Comparison of ENCODE assay signal across 12 cellular contexts in the genomic region with DNA sequence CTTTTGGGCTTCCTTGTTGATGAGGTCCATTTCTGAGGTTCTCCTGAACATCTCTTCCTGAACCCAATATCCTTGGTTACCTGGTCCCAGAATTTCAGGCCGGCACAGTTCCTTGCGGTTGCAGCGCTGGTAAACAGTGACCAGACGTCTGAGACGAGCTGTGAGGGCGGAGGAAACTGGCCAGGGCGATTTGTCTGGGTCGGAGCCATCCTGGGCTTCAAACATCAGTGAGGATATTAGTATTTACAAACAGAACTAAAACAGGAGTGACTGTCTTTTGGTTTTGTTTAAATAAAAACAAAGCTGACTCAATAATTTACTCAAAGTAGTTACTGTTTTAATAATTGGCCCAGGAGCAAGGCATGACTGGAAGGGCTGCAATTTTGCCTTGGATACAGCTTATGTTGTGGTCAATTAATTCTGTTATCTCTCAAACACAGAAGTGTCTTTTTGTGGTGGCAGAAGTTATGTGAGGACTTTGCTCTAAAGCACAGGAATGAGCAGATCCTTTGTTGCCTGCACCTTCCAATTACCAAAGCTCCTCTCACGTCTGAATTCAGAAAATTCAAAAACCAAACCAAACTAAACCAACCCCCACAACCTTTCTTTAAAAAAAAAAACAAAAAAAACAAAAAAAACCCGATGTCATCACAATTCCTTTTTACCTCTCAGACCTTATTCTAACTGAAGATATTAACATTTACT. TPM values are rescaled to one million over a fixed set of nuclear protein-coding genes. Genes with fewer than 3 reads are reported as not detected.
A peak's percentile ranks its signal among the peaks of the same experiment; 100 is the strongest.
DNase-seq lines count a peak whose midpoint lies in the region; ATAC-seq and TF ChIP-seq lines count a peak whose summit lies in the region.
"Had no signal": no experiment of that assay in that cellular context is flagged by ENCODE, and none has a peak within 500 bp of the region (broad histone marks: within the 10 kb centered on the region; RNA-seq: fewer than 3 reads in every experiment).

No MANE protein-coding gene starts in this region.

- H3K27ac ChIP-seq in fibroblast of lung (ENCODE audit: insufficient read depth, low read length) = no peak overlapping the region
- no peak overlapping the region for H3K27ac ChIP-seq in neuronal stem cell (replicated peaks; ENCODE audit: low read length)
- H3K27ac ChIP-seq: foreskin keratinocyte, thoracic aorta had no signal

- no peaks in the 10 kb centered on the region for H3K4me1 ChIP-seq in fibroblast of lung (ENCODE audit: control insufficient read depth, extremely low read depth, insufficient read depth, low read length)
- H3K4me1 ChIP-seq in neuronal stem cell (ENCODE audit: control insufficient read depth in 2 of 2, insufficient read depth in 1 of 2, low read depth in 1 of 2, low read length in 2 of 2) = peaks cover 0 to 2% of the 10 kb centered on the region in 2 donors

- no peak overlapping the region for H3K18ac ChIP-seq in neuronal stem cell (ENCODE audit: low read length)

- no peak overlapping the region for H3K14ac ChIP-seq in neuronal stem cell (ENCODE audit: low read length)

- H3K23ac ChIP-seq in neuronal stem cell (ENCODE audit: low read depth, low read length, poor library complexity) = no peak overlapping the region

- no peak overlapping the region for H2AK5ac ChIP-seq in neuronal stem cell (ENCODE audit: low read depth, low read length)

- no peak overlapping the region for H4K91ac ChIP-seq in neuronal stem cell (ENCODE audit: low read depth, low read length, poor library complexity)

- no peak overlapping the region for H2BK5ac ChIP-seq in neuronal stem cell (ENCODE audit: low read length)

- H3K4ac ChIP-seq in neuronal stem cell (ENCODE audit: low read length) = no peak overlapping the region

- H3K4me3 ChIP-seq in fibroblast of lung (replicated peaks in 1 of 4; ENCODE audit: control extremely low read depth in 1 of 4, insufficient read depth in 1 of 4, low read depth in 3 of 4, low read length in 4 of 4) = no peak overlapping the region
- H3K4me3 ChIP-seq in retinal pigment epithelial cell (ENCODE audit: low read length) = no peak overlapping the region
- H3K4me3 ChIP-seq in neuronal stem cell (ENCODE audit: low read length in 2 of 2) = no peak overlapping the region
- H3K4me3 ChIP-seq: thoracic aorta had no signal

- H2BK120ac ChIP-seq in neuronal stem cell (ENCODE audit: low read depth, low read length) = no peak overlapping the region

- H2BK12ac ChIP-seq in neuronal stem cell (ENCODE audit: low read length) = no peak overlapping the region

- H3K4me2 ChIP-seq in fibroblast of lung (ENCODE audit: extremely low read depth, insufficient read depth, low read length) (no peak overlapping the region), neuronal stem cell (ENCODE audit: insufficient read depth, low read length, poor library complexity, severe bottlenecking) (no peak overlapping the region)

- H2BK15ac ChIP-seq in neuronal stem cell (ENCODE audit: low read length) = no peak overlapping the region

- H2AFZ ChIP-seq in fibroblast of lung (ENCODE audit: low read length) = no peak overlapping the region
- no peak overlapping the region for H2AFZ ChIP-seq in neuronal stem cell (ENCODE audit: low read length)

- no peaks in the 10 kb centered on the region for H4K20me1 ChIP-seq in fibroblast of lung (ENCODE audit: control insufficient read depth, extremely low read depth, insufficient read depth, low read length)

- H4K8ac ChIP-seq in neuronal stem cell (ENCODE audit: low read depth, low read length) = no peak overlapping the region

- DNase-seq in EH (ENCODE audit: low read depth) (peak; percentile 70), OCI-M2 (lab: John Stamatoyannopoulos, UW; ENCODE audit: unreplicated experiment) (peak; percentile 45), fibroblast of lung (ENCODE audit: low read depth in 2 of 2) (peak; percentile 19 to 83), retinal pigment epithelial cell (ENCODE audit: low read depth) (peak; percentile 26), DMS79 treated with DMSO at 0.1 percent for 48 hours (lab: John Stamatoyannopoulos, UW) (no peak), neuronal stem cell (ENCODE audit: low spot score) (no peak)
- DNase-seq: activated CD4-positive, CD25-positive, alpha-beta regulatory T cell; activated naive CD4-positive, alpha-beta T cell treated with anti-CD3 and anti-CD28 coated beads, Interleukin-2, amount 10 ng/mL, durations not matched to agents 7 days and 5 days; effector CD4-positive, alpha-beta T cell; foreskin keratinocyte had no signal

- no peaks in the 10 kb centered on the region for H3K9me3 ChIP-seq in fibroblast of lung (ENCODE audit: control insufficient read depth, insufficient read depth, low read depth, low read length)
- no peaks in the 10 kb centered on the region for H3K9me3 ChIP-seq in neuronal stem cell (replicated peaks in 1 of 2; ENCODE audit: control insufficient read depth in 2 of 2, insufficient read depth in 1 of 2, low read depth in 1 of 2, low read length in 2 of 2)
- H3K9me3 ChIP-seq: thoracic aorta had no signal

- ATAC-seq in SK-N-SH treated with all-trans-retinoic acid at 6 μM for 48 hours = no peak
- ATAC-seq: foreskin keratinocyte had no signal

- TF ChIP-seq CTCF in fibroblast of lung (conservative IDR thresholded peaks at IDR 0.05 in 1 of 2, IDR thresholded peaks at IDR 0.05 in 1 of 2; ENCODE audit: low read depth in 1 of 2, low read length in 2 of 2) = no peak
- TF ChIP-seq CTCF in retinal pigment epithelial cell (conservative IDR thresholded peaks at IDR 0.05; ENCODE audit: low read depth, low read length) = no peak

- H3K36me3 ChIP-seq in fibroblast of lung (ENCODE audit: control insufficient read depth, insufficient read depth, low read length) = peaks cover 4% of the 10 kb centered on the region
- peaks cover 35 to 91% of the 10 kb centered on the region in 2 donors for H3K36me3 ChIP-seq in neuronal stem cell (replicated peaks in 1 of 2; ENCODE audit: control insufficient read depth in 2 of 2, insufficient read depth in 2 of 2, low read length in 2 of 2)

- H3K9ac ChIP-seq in fibroblast of lung (ENCODE audit: insufficient read depth, low read length) (no peak overlapping the region), neuronal stem cell (ENCODE audit: low read depth, low read length, poor library complexity) (no peak overlapping the region)

- no peaks in the 10 kb centered on the region for H3K79me1 ChIP-seq in neuronal stem cell (ENCODE audit: low read depth, low read length)

- no peaks in the 10 kb centered on the region for H3K27me3 ChIP-seq in fibroblast of lung (ENCODE audit: control insufficient read depth, insufficient read depth, low read length)
- H3K27me3 ChIP-seq in neuronal stem cell (ENCODE audit: control insufficient read depth in 3 of 3, insufficient read depth in 3 of 3, low read depth in 1 of 3, low read length in 3 of 3) = no peaks in the 10 kb centered on the region
- H3K27me3 ChIP-seq: foreskin keratinocyte had no signal

- WGBS in neuronal stem cell (ENCODE audit: extremely low coverage in 2 of 2, insufficient read length in 2 of 2, insufficient replicate concordance in 1 of 2), 2 donors = 100% methylated on average over 1 to 2 of the region's 10 CpGs

- no peaks in the 10 kb centered on the region for H3K79me2 ChIP-seq in fibroblast of lung (ENCODE audit: control insufficient read depth, insufficient read depth, low read length)

TF ChIP-seq in SK-N-SH treated with all-trans-retinoic acid at 6 μM for 48 hours, 23 proteins besides CTCF, POLR2A, EP300 and RAD21 (continues in another document):
- no peak for TF ChIP-seq ZFP3 (CRISPR knock-in tag; IDR thresholded peaks at IDR 0.05)
- no peak for TF ChIP-seq ISL1 (CRISPR knock-in tag; IDR thresholded peaks at IDR 0.05)
- TF ChIP-seq RARB (CRISPR knock-in tag; IDR thresholded peaks at IDR 0.05) = no peak
- TF ChIP-seq TOX (CRISPR knock-in tag; IDR thresholded peaks at IDR 0.05; ENCODE audit: borderline replicate concordance) = no peak
- TF ChIP-seq GLIS3 (CRISPR knock-in tag; IDR thresholded peaks at IDR 0.05) = no peak
- no peak for TF ChIP-seq BACH2 (CRISPR knock-in tag; IDR thresholded peaks at IDR 0.05; ENCODE audit: borderline replicate concordance)
- no peak for TF ChIP-seq PPARA (CRISPR knock-in tag; IDR thresholded peaks at IDR 0.05; ENCODE audit: borderline replicate concordance)
- no peak for TF ChIP-seq ZNF8 (CRISPR knock-in tag; IDR thresholded peaks at IDR 0.05)
- TF ChIP-seq SNAI2 (CRISPR knock-in tag; IDR thresholded peaks at IDR 0.05) = no peak
- no peak for TF ChIP-seq CSDC2 (CRISPR knock-in tag; IDR thresholded peaks at IDR 0.05)
- no peak for TF ChIP-seq TCF4 (CRISPR knock-in tag; IDR thresholded peaks at IDR 0.05; ENCODE audit: borderline replicate concordance)
- TF ChIP-seq ARNTL (CRISPR knock-in tag; IDR thresholded peaks at IDR 0.05; ENCODE audit: borderline replicate concordance, low read depth) = no peak
- TF ChIP-seq, protein P1, sequence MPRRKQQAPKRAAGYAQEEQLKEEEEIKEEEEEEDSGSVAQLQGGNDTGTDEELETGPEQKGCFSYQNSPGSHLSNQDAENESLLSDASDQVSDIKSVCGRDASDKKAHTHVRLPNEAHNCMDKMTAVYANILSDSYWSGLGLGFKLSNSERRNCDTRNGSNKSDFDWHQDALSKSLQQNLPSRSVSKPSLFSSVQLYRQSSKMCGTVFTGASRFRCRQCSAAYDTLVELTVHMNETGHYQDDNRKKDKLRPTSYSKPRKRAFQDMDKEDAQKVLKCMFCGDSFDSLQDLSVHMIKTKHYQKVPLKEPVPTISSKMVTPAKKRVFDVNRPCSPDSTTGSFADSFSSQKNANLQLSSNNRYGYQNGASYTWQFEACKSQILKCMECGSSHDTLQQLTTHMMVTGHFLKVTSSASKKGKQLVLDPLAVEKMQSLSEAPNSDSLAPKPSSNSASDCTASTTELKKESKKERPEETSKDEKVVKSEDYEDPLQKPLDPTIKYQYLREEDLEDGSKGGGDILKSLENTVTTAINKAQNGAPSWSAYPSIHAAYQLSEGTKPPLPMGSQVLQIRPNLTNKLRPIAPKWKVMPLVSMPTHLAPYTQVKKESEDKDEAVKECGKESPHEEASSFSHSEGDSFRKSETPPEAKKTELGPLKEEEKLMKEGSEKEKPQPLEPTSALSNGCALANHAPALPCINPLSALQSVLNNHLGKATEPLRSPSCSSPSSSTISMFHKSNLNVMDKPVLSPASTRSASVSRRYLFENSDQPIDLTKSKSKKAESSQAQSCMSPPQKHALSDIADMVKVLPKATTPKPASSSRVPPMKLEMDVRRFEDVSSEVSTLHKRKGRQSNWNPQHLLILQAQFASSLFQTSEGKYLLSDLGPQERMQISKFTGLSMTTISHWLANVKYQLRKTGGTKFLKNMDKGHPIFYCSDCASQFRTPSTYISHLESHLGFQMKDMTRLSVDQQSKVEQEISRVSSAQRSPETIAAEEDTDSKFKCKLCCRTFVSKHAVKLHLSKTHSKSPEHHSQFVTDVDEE (CRISPR knock-in tag; IDR thresholded peaks at IDR 0.05) = no peak
- no peak for TF ChIP-seq ZFP30 (CRISPR knock-in tag; IDR thresholded peaks at IDR 0.05)
- no peak for TF ChIP-seq ZNF565 (CRISPR knock-in tag; conservative IDR thresholded peaks at IDR 0.05; ENCODE audit: low read depth)

RNA-seq across cellular contexts. Expression of a gene that starts 58.7 kb away (rescaled TPM):
- total RNA-seq in fibroblast of lung = 0.17 TPM in 1 of 2 replicates, not detected in the other
- polyA plus RNA-seq in fibroblast of lung = 0.05 and 0.06 TPM in 2 replicates
- 0.06 and 0.10 TPM in 2 replicates for polyA plus RNA-seq in fibroblast of lung (2012)
- polyA minus RNA-seq in fibroblast of lung (ENCODE audit: low replicate concordance) = not detected in 2 replicates
- 5.3 TPM for polyA plus RNA-seq in neuronal stem cell (2013, experiment 1 of 2)
- 5.2 TPM for polyA plus RNA-seq in neuronal stem cell (2013, experiment 2 of 2)

Comparison
In these comparisons a context has a peak if more than half of its experiments do, and no peak if none do; other contexts are left out.
1. DNase-seq: peak in EH (single experiment), OCI-M2 (single experiment), fibroblast of lung (2 of 2) and retinal pigment epithelial cell (single experiment); none in DMS79 treated with DMSO at 0.1 percent for 48 hours (single experiment) and neuronal stem cell (single experiment).